In the genomic region with DNA sequence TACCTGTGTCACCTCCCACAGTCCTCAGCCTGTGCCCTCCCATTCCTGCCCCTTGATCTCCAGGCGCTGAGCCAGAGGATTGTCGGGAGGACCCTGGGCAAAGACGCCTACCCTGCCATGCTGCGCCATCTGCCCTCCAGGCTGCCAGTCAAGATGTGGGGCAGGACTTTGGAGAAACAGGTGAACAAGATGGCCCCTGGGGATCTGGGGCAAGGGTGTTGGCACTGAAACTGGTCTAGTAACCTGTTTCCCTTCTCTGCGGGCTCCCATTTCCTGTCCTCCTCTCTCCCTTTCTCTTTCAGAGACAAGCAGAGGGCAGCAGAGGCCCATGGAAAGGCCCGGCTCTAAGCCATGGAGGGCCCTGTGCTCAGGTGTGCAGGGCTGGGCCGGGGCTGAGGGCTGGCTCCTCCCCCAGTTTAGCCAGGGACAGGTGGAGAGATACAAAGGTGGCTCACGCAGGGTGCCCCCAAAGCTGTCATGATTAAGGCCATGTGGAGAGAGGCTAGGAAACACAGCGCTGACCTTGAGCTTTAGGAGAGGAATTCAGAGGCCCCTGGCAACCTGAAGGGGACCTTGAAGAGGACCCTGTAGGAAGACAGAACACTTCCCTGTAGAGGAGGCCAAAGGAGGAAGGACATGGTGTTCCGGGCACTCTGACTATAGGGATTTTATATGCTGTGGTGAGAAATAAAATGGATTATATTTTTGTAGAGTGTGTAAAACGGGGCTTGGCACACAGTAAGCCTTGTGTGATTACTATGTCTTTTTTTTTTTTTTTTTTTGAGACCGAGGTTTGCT, we compare ENCODE assay signal across 10 cellular contexts. TPM values are rescaled to one million over a fixed set of nuclear protein-coding genes. Genes with fewer than 3 reads are reported as not detected.
DNase-seq lines count a peak whose midpoint lies in the region; ATAC-seq and TF ChIP-seq lines count a peak whose summit lies in the region.
"Had no signal": no experiment of that assay in that cellular context is flagged by ENCODE, and none has a peak within 500 bp of the region (broad histone marks: within the 10 kb centered on the region; RNA-seq: fewer than 3 reads in every experiment).

Gene GLOD5 (plus strand): TSS at position 74 of the 798 bp plus-strand sequence. CDS start 44 bp downstream, at position 118.

- no peaks in the 10 kb centered on the region for H3K4me1 ChIP-seq in adrenal gland (replicated peaks in 1 of 2)
- no peaks in the 10 kb centered on the region for H3K4me1 ChIP-seq in lung (ENCODE audit: control insufficient read depth in 2 of 2, insufficient read depth in 2 of 2, low read length in 2 of 2)

- in situ Hi-C loops in G401 (cut with HindIII; ENCODE audit: low sequenced_read_pairs): no loop called here

- TF ChIP-seq POLR2A in adrenal gland (IDR thresholded peaks at IDR 0.05): no peak

- intact Hi-C loops in adrenal gland (cut with DNase I): no loop called here

- peak; percentile 78 for ATAC-seq in lung (ENCODE audit: insufficient read depth, low FRiP score)
- ATAC-seq in GM19452 (IDR thresholded peaks at IDR 0.05; ENCODE audit: unreplicated experiment): no peak
- ATAC-seq in GM21737 (IDR thresholded peaks at IDR 0.05; ENCODE audit: unreplicated experiment): no peak

- no peak within 1 kb of the TSS for H3K4me3 ChIP-seq in adrenal gland
- no peak within 1 kb of the TSS for H3K4me3 ChIP-seq in lung

- H3K36me3 ChIP-seq in adrenal gland (replicated peaks in 1 of 2) (no peaks in the 10 kb centered on the region), lung (ENCODE audit: control insufficient read depth in 2 of 2, insufficient read depth in 2 of 2, low read length in 2 of 2) (no peaks in the 10 kb centered on the region)

- no peaks in the 10 kb centered on the region for H3K9me3 ChIP-seq in adrenal gland (replicated peaks in 1 of 3)
- H3K9me3 ChIP-seq in lung (ENCODE audit: control insufficient read depth in 2 of 2, insufficient read depth in 1 of 2, low read length in 1 of 2): no peaks in the 10 kb centered on the region

- peak in 1 of 6 experiments; percentile 12 for TF ChIP-seq CTCF in adrenal gland (IDR thresholded peaks at IDR 0.05)
- TF ChIP-seq CTCF in lung (IDR thresholded peaks at IDR 0.05; ENCODE audit: control extremely low read depth, extremely low read depth): no peak

- 24 to 65% (median 46%) methylated on average over 6 to 12 of the region's 12 CpGs for WGBS in adrenal gland, 4 donors
- WGBS in lung, 2 donors: 52 to 79% methylated on average over 10 to 12 of the region's 12 CpGs

- DNase-seq in G401 (ENCODE audit: low spot score) (peak; percentile 64), NCI-H1417 treated with DMSO at 0.1 percent for 48 hours (lab: John Stamatoyannopoulos, UW) (peak; percentile 7), adrenal gland (peak in 4 of 7 donors; percentile 3 to 24 (median 18)), lung (ENCODE audit: low spot score) (peak; percentile 70), NOMO-1 treated with DMSO at 0.1 percent for 48 hours (lab: John Stamatoyannopoulos, UW; ENCODE audit: unreplicated experiment) (no peak), DMS114 treated with DMSO at 0.1 percent for 48 hours (lab: John Stamatoyannopoulos, UW; ENCODE audit: unreplicated experiment) (no peak)

- H3K27ac ChIP-seq in adrenal gland (no peak within 1 kb of the TSS), lung (ENCODE audit: low read depth in 1 of 2, low read length in 1 of 2) (peak within 1 kb of the TSS in 1 of 2 donors; percentile 56)
- H3K27ac ChIP-seq: KMS-11 had no signal

- H3K27me3 ChIP-seq in adrenal gland (peaks cover 37% of the 10 kb centered on the region), lung (ENCODE audit: control insufficient read depth, insufficient read depth) (peaks cover 9% of the 10 kb centered on the region)

RNA-seq across cellular contexts. Expression of gene GLOD5, which starts in this region (rescaled TPM):
- not detected in 2 replicates for total RNA-seq in G401 (2014; rRNA removed; shearing (Covaris generic))
- not detected for total RNA-seq in adrenal gland
- polyA plus RNA-seq in adrenal gland: not detected
- 1 to 10 TPM; 1.6 to 2.0 TPM for total RNA-seq in lung
- polyA plus RNA-seq in lung: 1 to 10 TPM; 1.7 to 5.1 TPM
- total RNA-seq: glomerular endothelial cell had no signal

Comparison
In these comparisons a context has a peak if more than half of its experiments do, and no peak if none do; other contexts are left out.
1. Peak in DNase-seq in G401; RNA of the gene not detected or under 1 TPM.
2. Peak in DNase-seq in adrenal gland; RNA of the gene not detected or under 1 TPM.
3. DNase-seq: peak in NCI-H1417 treated with DMSO at 0.1 percent for 48 hours (single experiment) and lung (single experiment); none in NOMO-1 treated with DMSO at 0.1 percent for 48 hours (single experiment) and DMS114 treated with DMSO at 0.1 percent for 48 hours (single experiment).